8 cellular contexts compared by ENCODE assay signal in genomic region chr22:40499187-40499753, GRCh38.
DNase-seq lines count a peak whose midpoint lies in the region; ATAC-seq and TF ChIP-seq lines count a peak whose summit lies in the region.

No MANE protein-coding gene starts in this region.

- no peak overlapping the region for H3K4me3 ChIP-seq in epithelial cell of proximal tubule (ENCODE audit: low read depth, low read length)

- H3K9me3 Mint-ChIP-seq in activated CD4-positive, alpha-beta T cell treated with anti-CD3 and anti-CD28 coated beads, Interleukin-2, amount 10 ng/mL, durations not matched to agents 24 days and 14 days, result no peaks in the 10 kb centered on the region
- peaks cover 4% of the 10 kb centered on the region for H3K9me3 Mint-ChIP-seq in progenitor cell of endocrine pancreas (ENCODE audit: low read depth)

- DNase-seq in activated CD4-positive, alpha-beta T cell treated with anti-CD3 and anti-CD28 coated beads, Interleukin-2, amount 10 ng/mL, durations not matched to agents 24 days and 14 days, result no peak
- DNase-seq in activated CD4-positive, alpha-beta T cell treated with anti-CD3 and anti-CD28 coated beads for 4 hours, result no peak
- peak; percentile 97 for DNase-seq in RPMI7951 (ENCODE audit: low read depth)
- peak; percentile 61 for DNase-seq in epithelial cell of proximal tubule (ENCODE audit: low read depth)
- no peak for DNase-seq in progenitor cell of endocrine pancreas (ENCODE audit: low spot score, unreplicated experiment)
- DNase-seq in central memory CD4-positive, alpha-beta T cell, result no peak
- no peak for DNase-seq in T-helper 9 cell

- H3K36me3 Mint-ChIP-seq in activated CD4-positive, alpha-beta T cell treated with anti-CD3 and anti-CD28 coated beads, Interleukin-2, amount 10 ng/mL, durations not matched to agents 24 days and 14 days (ENCODE audit: low read depth), result peaks cover 4% of the 10 kb centered on the region
- peaks cover 9% of the 10 kb centered on the region for H3K36me3 Mint-ChIP-seq in progenitor cell of endocrine pancreas (ENCODE audit: insufficient read depth)

- H3K4me3 Mint-ChIP-seq in activated CD4-positive, alpha-beta T cell treated with anti-CD3 and anti-CD28 coated beads, Interleukin-2, amount 10 ng/mL, durations not matched to agents 24 days and 14 days, result no peak overlapping the region
- H3K4me3 Mint-ChIP-seq in progenitor cell of endocrine pancreas (ENCODE audit: low read depth), result no peak overlapping the region

- peaks cover 16% of the 10 kb centered on the region for H3K4me1 Mint-ChIP-seq in activated CD4-positive, alpha-beta T cell treated with anti-CD3 and anti-CD28 coated beads, Interleukin-2, amount 10 ng/mL, durations not matched to agents 24 days and 14 days
- H3K4me1 Mint-ChIP-seq in progenitor cell of endocrine pancreas (ENCODE audit: low read depth), result peaks cover 18% of the 10 kb centered on the region

- TF ChIP-seq CTCF in epithelial cell of proximal tubule (conservative IDR thresholded peaks at IDR 0.05; ENCODE audit: low read depth, low read length) (no peak), progenitor cell of endocrine pancreas (IDR thresholded peaks at IDR 0.05; ENCODE audit: unreplicated experiment) (no peak)

- ATAC-seq in GM21367 (IDR thresholded peaks at IDR 0.05; ENCODE audit: unreplicated experiment), result no peak

- no peaks in the 10 kb centered on the region for H3K27me3 Mint-ChIP-seq in activated CD4-positive, alpha-beta T cell treated with anti-CD3 and anti-CD28 coated beads, Interleukin-2, amount 10 ng/mL, durations not matched to agents 24 days and 14 days
- H3K27me3 Mint-ChIP-seq in progenitor cell of endocrine pancreas, result no peaks in the 10 kb centered on the region

- intact Hi-C loops in activated CD4-positive, alpha-beta T cell treated with anti-CD3 and anti-CD28 coated beads, Interleukin-2, amount 10 ng/mL, durations not matched to agents 24 days and 14 days (cut with micrococcal nuclease), result no loop called here

- H3K27ac Mint-ChIP-seq in activated CD4-positive, alpha-beta T cell treated with anti-CD3 and anti-CD28 coated beads, Interleukin-2, amount 10 ng/mL, durations not matched to agents 24 days and 14 days, result peak overlapping the region; percentile 54
- peak overlapping the region; percentile 68 for H3K27ac Mint-ChIP-seq in progenitor cell of endocrine pancreas

Comparison
In these comparisons a context has a peak if more than half of its experiments do, and no peak if none do; other contexts are left out.
1. DNase-seq: peak in RPMI7951 (single experiment) and epithelial cell of proximal tubule (single experiment); none in activated CD4-positive, alpha-beta T cell treated with anti-CD3 and anti-CD28 coated beads, Interleukin-2, amount 10 ng/mL, durations not matched to agents 24 days and 14 days (single experiment), activated CD4-positive, alpha-beta T cell treated with anti-CD3 and anti-CD28 coated beads for 4 hours (0 of 2), progenitor cell of endocrine pancreas (single experiment), central memory CD4-positive, alpha-beta T cell (single experiment) and T-helper 9 cell (single experiment).